8 cellular contexts compared by ENCODE assay signal in genomic region chr2:97740590-97741182, GRCh38. TPM values are rescaled to one million over a fixed set of nuclear protein-coding genes. Genes with fewer than 3 reads are reported as not detected.
A peak's percentile ranks its signal among the peaks of the same experiment; 100 is the strongest.
DNase-seq lines count a peak whose midpoint lies in the region; ATAC-seq, FAIRE-seq and TF ChIP-seq lines count a peak whose summit lies in the region.
"Had no signal": no experiment of that assay in that cellular context is flagged by ENCODE, and none has a peak within 500 bp of the region (broad histone marks: within the 10 kb centered on the region; RNA-seq: fewer than 3 reads in every experiment).

No MANE protein-coding gene starts in this region.

- peak; percentile 62 to 75; a peak in 3 of 4 replicates for TF ChIP-seq RAD21 in K562 (CRISPR knock-in tag; conservative IDR thresholded peaks at IDR 0.05 in 1 of 2, IDR thresholded peaks at IDR 0.05 in 1 of 2)

- no peaks in the 10 kb centered on the region for H3K79me2 ChIP-seq in K562 (ENCODE audit: control insufficient read depth, insufficient read depth, low read length)

- CTCF ChIA-PET in K562 (lab: Yijun Ruan, JAX; ENCODE audit: low intra/inter-chr PET ratio): interaction anchor here (0.6 kb wide), 1 partner anchor 829 kb away, joined by 3 read pairs; no protein-coding TSS in a partner anchor

- H3K27me3 Mint-ChIP-seq in stimulated activated naive CD8-positive, alpha-beta T cell treated with anti-CD3 and anti-CD28 coated beads, Interleukin-15, amount 100 ng/mL, for 72 hours: no peaks in the 10 kb centered on the region

- H3K36me3 ChIP-seq in RWPE2 (ENCODE audit: low read depth) (no peaks in the 10 kb centered on the region), K562 (ENCODE audit: control insufficient read depth, insufficient read depth, low read length) (no peaks in the 10 kb centered on the region), kidney (ENCODE audit: control insufficient read depth in 1 of 2, insufficient read depth in 2 of 2, low read length in 2 of 2) (no peaks in the 10 kb centered on the region)

- BruUV-seq in K562 (replicated peaks; lab: Mats Ljungman, UMichigan): no TSS peak

- 0 out of 4 replicates have a peak overlapping the region, but pooled peaks of 1 of the 2 experiments have one; percentile 22 for H3K9ac ChIP-seq in K562 (ENCODE audit: insufficient read depth in 1 of 2, low read depth in 2 of 2, low read length in 2 of 2)
- no peak overlapping the region for H3K9ac ChIP-seq in kidney (ENCODE audit: low read length in 2 of 2)

- no peak for TF ChIP-seq POLR2A in K562 (conservative IDR thresholded peaks at IDR 0.05)

- H3K27ac Mint-ChIP-seq in stimulated activated naive CD8-positive, alpha-beta T cell treated with anti-CD3 and anti-CD28 coated beads, Interleukin-15, amount 100 ng/mL, for 72 hours: no peak overlapping the region

- peaks cover 66% of the 10 kb centered on the region for H3K4me1 Mint-ChIP-seq in stimulated activated naive CD8-positive, alpha-beta T cell treated with anti-CD3 and anti-CD28 coated beads, Interleukin-15, amount 100 ng/mL, for 72 hours

- no peaks in the 10 kb centered on the region for H3K9me3 Mint-ChIP-seq in stimulated activated naive CD8-positive, alpha-beta T cell treated with anti-CD3 and anti-CD28 coated beads, Interleukin-15, amount 100 ng/mL, for 72 hours

- TF ChIP-seq EP300 in K562 (IDR thresholded peaks at IDR 0.05; ENCODE audit: low read length): peak; percentile 25; the same call in 1 of the 2 replicates

- intact Hi-C loops in K562 (cut with micrococcal nuclease): loop anchor here (10.0 kb wide), 2 partner anchors 146 to 644 kb away; no protein-coding TSS in a partner anchor
- intact Hi-C loops in kidney (cut with DNase I): no loop called here

- DNase-seq in GM12865 (ENCODE audit: low read depth): peak; percentile 61
- DNase-seq in LoVo (ENCODE audit: low spot score): peak; percentile 71
- DNase-seq in RWPE2 (ENCODE audit: low spot score): peak; percentile 22
- DNase-seq in K562 (ENCODE audit: extremely low read depth in 1 of 4, low spot score in 3 of 4): peak; percentile 83 to 89 (median 89)
- peak; percentile 64 for DNase-seq in kidney
- peak; percentile 50 for DNase-seq in stimulated activated naive CD8-positive, alpha-beta T cell treated with anti-CD3 and anti-CD28 coated beads, Interleukin-15, amount 100 ng/mL, for 72 hours
- DNase-seq in NK-92 treated with Interleukin-12 subunit alpha and Interleukin-12 subunit beta, amount 100 ng/mL, for 24 hours (lab: John Stamatoyannopoulos, UW): no peak

- H3K27ac ChIP-seq in RWPE2 (ENCODE audit: poor library complexity, severe bottlenecking) (no peak overlapping the region), K562 (ENCODE audit: extremely low read depth, low read depth, low read length) (peak overlapping the region; percentile 19; the same call in 1 of the 3 replicates), kidney (ENCODE audit: low read depth in 2 of 2, low read length in 2 of 2) (no peak overlapping the region)
- H3K27ac ChIP-seq: skin epidermis had no signal

- H3K4me2 ChIP-seq in K562 (ENCODE audit: insufficient read depth, low read length): peak overlapping the region; percentile 59

- H3K9me3 ChIP-seq in RWPE2 (ENCODE audit: severe bottlenecking) (no peaks in the 10 kb centered on the region), K562 (replicated peaks; ENCODE audit: control insufficient read depth, insufficient read depth, low read depth, low read length) (no peaks in the 10 kb centered on the region), kidney (ENCODE audit: control insufficient read depth in 1 of 2, low read length in 2 of 2) (no peaks in the 10 kb centered on the region)

- FAIRE-seq in K562 (lab: Jason Lieb, UNC): peak; percentile 99
- FAIRE-seq in kidney (lab: Jason Lieb, UNC): no peak

- 17% methylated on average over 19 of the region's 19 CpGs for WGBS in K562 (ENCODE audit: insufficient coverage, low coverage, missing lambda C conversion rate)

- no peaks in the 10 kb centered on the region for H4K20me1 ChIP-seq in K562 (replicated peaks; ENCODE audit: control insufficient read depth, insufficient read depth, low read length)

- no peak overlapping the region for H3K4me3 ChIP-seq in GM12865 (ENCODE audit: low read depth, low read length)
- H3K4me3 ChIP-seq in RWPE2 (ENCODE audit: severe bottlenecking): no peak overlapping the region
- no peak overlapping the region for H3K4me3 ChIP-seq in K562
- H3K4me3 ChIP-seq in kidney (ENCODE audit: low read length in 2 of 2): no peak overlapping the region
- H3K4me3 ChIP-seq: skin epidermis had no signal

- peak overlapping the region; percentile 84 for H2AFZ ChIP-seq in K562 (ENCODE audit: low read depth, low read length)

- peaks cover 17% of the 10 kb centered on the region for H3K4me1 ChIP-seq in RWPE2 (ENCODE audit: insufficient read depth, poor library complexity, severe bottlenecking)
- peaks cover 10 to 18% of the 10 kb centered on the region in 2 experiments; a peak in 4 of 5 replicates for H3K4me1 ChIP-seq in K562 (replicated peaks in 1 of 2; ENCODE audit: control insufficient read depth in 2 of 2, insufficient read depth in 2 of 2, low read length in 2 of 2)
- no peaks in the 10 kb centered on the region for H3K4me1 ChIP-seq in kidney (ENCODE audit: control insufficient read depth in 1 of 2, insufficient read depth in 1 of 2, low read depth in 1 of 2, low read length in 2 of 2)

- in situ Hi-C loops in K562 (cut with MboI): no loop called here

- peak; percentile 88 for TF ChIP-seq CTCF in GM12865 (IDR thresholded peaks at IDR 0.05; ENCODE audit: insufficient read depth, low read depth, low read length, missing control alignments)
- peak; percentile 67 for TF ChIP-seq CTCF in RWPE2 (IDR thresholded peaks at IDR 0.05; ENCODE audit: poor library complexity, severe bottlenecking)
- peak; percentile 87 to 95 (median 90) for TF ChIP-seq CTCF in K562 (IDR thresholded peaks at IDR 0.05 in 2 of 3, conservative IDR thresholded peaks at IDR 0.05 in 1 of 3; ENCODE audit: insufficient read depth in 2 of 3, low read depth in 1 of 3, low read length in 3 of 3)
- peak; percentile 57 for TF ChIP-seq CTCF in kidney (IDR thresholded peaks at IDR 0.05; ENCODE audit: borderline replicate concordance, extremely low read depth, insufficient read depth)

- ATAC-seq in RWPE2 (ENCODE audit: low read depth): no peak
- peak; percentile 88 for ATAC-seq in K562
- ATAC-seq in stimulated activated naive CD8-positive, alpha-beta T cell treated with anti-CD3 and anti-CD28 coated beads, Interleukin-15, amount 100 ng/mL, for 72 hours: no peak

- POLR2A ChIA-PET in K562 (lab: Yijun Ruan, JAX): interaction anchor here (0.6 to 1.5 kb wide), 5 partner anchors 9 to 66 kb away, joined by 3 to 5 read pairs (median 3); no protein-coding TSS in a partner anchor

- H3K4me3 Mint-ChIP-seq in stimulated activated naive CD8-positive, alpha-beta T cell treated with anti-CD3 and anti-CD28 coated beads, Interleukin-15, amount 100 ng/mL, for 72 hours: peak overlapping the region in 1 of 2 donors; percentile 17

- H3K27me3 ChIP-seq in RWPE2 (ENCODE audit: insufficient read depth, poor library complexity, severe bottlenecking): no peaks in the 10 kb centered on the region
- peaks cover 8 to 35% of the 10 kb centered on the region in 2 experiments; a peak in 3 of 5 replicates for H3K27me3 ChIP-seq in K562 (ENCODE audit: control insufficient read depth in 2 of 2, insufficient read depth in 2 of 2, low read length in 2 of 2)

- no peaks in the 10 kb centered on the region for H3K9me1 ChIP-seq in K562 (ENCODE audit: control insufficient read depth, insufficient read depth, low read length)

TF ChIP-seq in K562, 482 proteins besides CTCF, POLR2A, EP300 and RAD21 (continues in another document):
- no peak for TF ChIP-seq SOX6 (IDR thresholded peaks at IDR 0.05)
- TF ChIP-seq, protein P1, sequence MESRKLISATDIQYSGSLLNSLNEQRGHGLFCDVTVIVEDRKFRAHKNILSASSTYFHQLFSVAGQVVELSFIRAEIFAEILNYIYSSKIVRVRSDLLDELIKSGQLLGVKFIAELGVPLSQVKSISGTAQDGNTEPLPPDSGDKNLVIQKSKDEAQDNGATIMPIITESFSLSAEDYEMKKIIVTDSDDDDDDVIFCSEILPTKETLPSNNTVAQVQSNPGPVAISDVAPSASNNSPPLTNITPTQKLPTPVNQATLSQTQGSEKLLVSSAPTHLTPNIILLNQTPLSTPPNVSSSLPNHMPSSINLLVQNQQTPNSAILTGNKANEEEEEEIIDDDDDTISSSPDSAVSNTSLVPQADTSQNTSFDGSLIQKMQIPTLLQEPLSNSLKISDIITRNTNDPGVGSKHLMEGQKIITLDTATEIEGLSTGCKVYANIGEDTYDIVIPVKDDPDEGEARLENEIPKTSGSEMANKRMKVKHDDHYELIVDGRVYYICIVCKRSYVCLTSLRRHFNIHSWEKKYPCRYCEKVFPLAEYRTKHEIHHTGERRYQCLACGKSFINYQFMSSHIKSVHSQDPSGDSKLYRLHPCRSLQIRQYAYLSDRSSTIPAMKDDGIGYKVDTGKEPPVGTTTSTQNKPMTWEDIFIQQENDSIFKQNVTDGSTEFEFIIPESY (CRISPR knock-in tag; IDR thresholded peaks at IDR 0.05): peak; percentile 81
- TF ChIP-seq CXXC5 (CRISPR knock-in tag; IDR thresholded peaks at IDR 0.05): peak; percentile 59
- peak; percentile 34; the same call in 1 of the 2 replicates for TF ChIP-seq STAG1 (CRISPR knock-in tag; IDR thresholded peaks at IDR 0.05; ENCODE audit: borderline replicate concordance)
- no peak for TF ChIP-seq TSC22D4 (tag; IDR thresholded peaks at IDR 0.05)

RNA-seq across cellular contexts. Expression of gene ZAP70, which starts 27.3 kb away (rescaled TPM):
- total RNA-seq in K562 (2011; cell fraction: chromatin; rRNA removed; ENCODE audit: low replicate concordance): 0.58 and 3.1 TPM in 2 replicates
- total RNA-seq in K562 (2011; cell fraction: nucleolus; rRNA removed): 1.8 and 2.0 TPM in 2 replicates
- 0.81 and 1.7 TPM in 2 replicates for total RNA-seq in K562 (2011; cell fraction: nucleoplasm; rRNA removed)
- total RNA-seq in K562 (2014; rRNA removed) (0.41 and 0.49 TPM in 2 replicates), K562 (2014; rRNA removed; fragmentation: Illumina TruSeq; extraction: Trizol) (0.07 TPM in 1 of 2 replicates, not detected in the other), K562 (2015; rRNA removed; fragmentation: Illumina TruSeq; extraction: Trizol) (0.18 and 0.19 TPM in 2 replicates), K562 (2021) (0.80 and 0.98 TPM in 2 replicates), kidney (15.0 TPM)
- polyA plus RNA-seq in K562 (2011; rRNA removed) (0.35 and 0.39 TPM in 2 replicates), K562 (2014; fragmentation: Illumina TruSeq; extraction: Trizol) (0.21 and 0.22 TPM in 2 replicates), K562 (2014; fragmentation: Nextera tagmentation; extraction: Ambion mirVana) (under 1 TPM in 1 of 2 experiments, not detected in 1; 0.06 TPM), K562 (2014; rRNA removed) (0.20 and 0.76 TPM in 2 replicates), kidney (ENCODE audit: insufficient read depth, low read depth, low replicate concordance) (0.37 TPM)
- polyA plus RNA-seq in K562 (2011; cell fraction: cytosol; rRNA removed): 0.18 and 0.63 TPM in 2 replicates
- 2.9 and 5.1 TPM in 2 replicates for polyA plus RNA-seq in K562 (2011; cell fraction: nucleus; rRNA removed)
- polyA plus RNA-seq in K562 (2012): 0.76 and 3.9 TPM in 2 replicates
- 0.15 and 0.46 TPM in 2 replicates for polyA minus RNA-seq in K562 (2011; rRNA and poly(A)+ RNA removed)
- not detected in 2 replicates for polyA minus RNA-seq in K562 (2011; cell fraction: cytosol; rRNA and poly(A)+ RNA removed)
- 0.81 TPM in 1 of 2 replicates, not detected in the other for polyA minus RNA-seq in K562 (2011; cell fraction: nucleus; rRNA and poly(A)+ RNA removed)
